In genomic region chr3:10945683-10946287, GRCh38 we compare ENCODE assay signal across 1 cellular context.
TF ChIP-seq lines count a peak whose summit lies in the region.

No MANE protein-coding gene starts in this region.

TF ChIP-seq in GM12878, 131 proteins besides CTCF, POLR2A, EP300 and RAD21 (continued from another document):
- TF ChIP-seq, protein P1, sequence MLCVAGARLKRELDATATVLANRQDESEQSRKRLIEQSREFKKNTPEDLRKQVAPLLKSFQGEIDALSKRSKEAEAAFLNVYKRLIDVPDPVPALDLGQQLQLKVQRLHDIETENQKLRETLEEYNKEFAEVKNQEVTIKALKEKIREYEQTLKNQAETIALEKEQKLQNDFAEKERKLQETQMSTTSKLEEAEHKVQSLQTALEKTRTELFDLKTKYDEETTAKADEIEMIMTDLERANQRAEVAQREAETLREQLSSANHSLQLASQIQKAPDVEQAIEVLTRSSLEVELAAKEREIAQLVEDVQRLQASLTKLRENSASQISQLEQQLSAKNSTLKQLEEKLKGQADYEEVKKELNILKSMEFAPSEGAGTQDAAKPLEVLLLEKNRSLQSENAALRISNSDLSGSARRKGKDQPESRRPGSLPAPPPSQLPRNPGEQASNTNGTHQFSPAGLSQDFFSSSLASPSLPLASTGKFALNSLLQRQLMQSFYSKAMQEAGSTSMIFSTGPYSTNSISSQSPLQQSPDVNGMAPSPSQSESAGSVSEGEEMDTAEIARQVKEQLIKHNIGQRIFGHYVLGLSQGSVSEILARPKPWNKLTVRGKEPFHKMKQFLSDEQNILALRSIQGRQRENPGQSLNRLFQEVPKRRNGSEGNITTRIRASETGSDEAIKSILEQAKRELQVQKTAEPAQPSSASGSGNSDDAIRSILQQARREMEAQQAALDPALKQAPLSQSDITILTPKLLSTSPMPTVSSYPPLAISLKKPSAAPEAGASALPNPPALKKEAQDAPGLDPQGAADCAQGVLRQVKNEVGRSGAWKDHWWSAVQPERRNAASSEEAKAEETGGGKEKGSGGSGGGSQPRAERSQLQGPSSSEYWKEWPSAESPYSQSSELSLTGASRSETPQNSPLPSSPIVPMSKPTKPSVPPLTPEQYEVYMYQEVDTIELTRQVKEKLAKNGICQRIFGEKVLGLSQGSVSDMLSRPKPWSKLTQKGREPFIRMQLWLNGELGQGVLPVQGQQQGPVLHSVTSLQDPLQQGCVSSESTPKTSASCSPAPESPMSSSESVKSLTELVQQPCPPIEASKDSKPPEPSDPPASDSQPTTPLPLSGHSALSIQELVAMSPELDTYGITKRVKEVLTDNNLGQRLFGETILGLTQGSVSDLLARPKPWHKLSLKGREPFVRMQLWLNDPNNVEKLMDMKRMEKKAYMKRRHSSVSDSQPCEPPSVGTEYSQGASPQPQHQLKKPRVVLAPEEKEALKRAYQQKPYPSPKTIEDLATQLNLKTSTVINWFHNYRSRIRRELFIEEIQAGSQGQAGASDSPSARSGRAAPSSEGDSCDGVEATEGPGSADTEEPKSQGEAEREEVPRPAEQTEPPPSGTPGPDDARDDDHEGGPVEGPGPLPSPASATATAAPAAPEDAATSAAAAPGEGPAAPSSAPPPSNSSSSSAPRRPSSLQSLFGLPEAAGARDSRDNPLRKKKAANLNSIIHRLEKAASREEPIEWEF (IDR thresholded peaks at IDR 0.05; ENCODE audit: insufficient replicate concordance, low read depth, low read length), result no peak
- no peak for TF ChIP-seq ETV6 (conservative IDR thresholded peaks at IDR 0.05 in 1 of 2, IDR thresholded peaks at IDR 0.05 in 1 of 2; ENCODE audit: borderline replicate concordance in 1 of 2, low read depth in 1 of 2)
- no peak for TF ChIP-seq MTA3 (IDR thresholded peaks at IDR 0.05; ENCODE audit: borderline replicate concordance, low read length)
- no peak for TF ChIP-seq NFYA (IDR thresholded peaks at IDR 0.05; ENCODE audit: borderline replicate concordance, low read depth, low read length)
- no peak for TF ChIP-seq ZBTB11 (CRISPR knock-in tag; IDR thresholded peaks at IDR 0.05)
